Comparison of ENCODE assay signal across 23 cellular contexts in the genomic region with DNA sequence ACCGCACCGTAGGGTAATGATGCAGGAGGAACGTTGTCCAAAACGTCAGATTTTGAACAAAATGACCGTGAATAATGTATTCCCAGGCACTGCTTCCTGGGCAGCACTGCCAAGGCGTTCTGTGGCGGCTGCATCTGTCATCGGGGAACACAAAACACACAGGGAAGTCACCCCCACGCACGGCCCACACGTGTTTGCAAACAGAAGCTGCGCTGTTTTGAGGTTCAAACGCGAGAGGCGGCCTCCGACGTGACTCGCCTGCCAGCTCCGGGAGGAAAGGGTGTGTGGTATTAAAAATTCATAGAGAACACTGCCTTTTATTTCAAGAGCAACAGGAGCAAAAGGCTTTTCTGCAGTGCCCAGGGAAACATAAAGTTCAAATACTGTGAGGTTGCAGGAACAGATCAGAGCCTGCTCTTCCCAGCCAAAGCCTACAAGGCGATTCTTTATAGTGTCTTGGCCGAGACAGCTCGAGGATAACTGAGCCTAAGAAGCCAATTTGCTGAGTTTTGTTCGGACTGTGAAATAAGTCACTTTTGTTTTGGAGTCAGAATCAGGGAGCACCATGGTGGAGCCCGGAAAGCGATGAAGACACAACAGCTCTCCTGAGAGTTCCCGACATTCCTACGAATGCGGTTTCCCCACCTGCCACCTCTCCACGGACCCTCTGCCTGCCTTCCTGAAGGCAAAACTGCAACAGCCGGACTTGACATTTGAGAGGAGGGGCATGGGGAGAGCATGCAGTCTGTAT.
"Had no signal": no experiment of that assay in that cellular context is flagged by ENCODE, and none has a peak within 500 bp of the region (broad histone marks: within the 10 kb centered on the region; RNA-seq: fewer than 3 reads in every experiment).

No MANE protein-coding gene starts in this region.

- H2AFZ ChIP-seq: hepatocyte, parathyroid adenoma had no signal

- H3K4me2 ChIP-seq: hepatocyte had no signal

- H3K27me3 Mint-ChIP-seq: activated CD4-positive, alpha-beta memory T cell treated with anti-CD3 and anti-CD28 coated beads for 36 hours; activated CD8-positive, alpha-beta memory T cell treated with anti-CD3 and anti-CD28 coated beads, Interleukin-2, amount 10 ng/mL, durations not matched to agents 7 days and 5 days; activated naive CD8-positive, alpha-beta T cell treated with anti-CD3 and anti-CD28 coated beads for 36 hours; memory B cell; naive B cell; stimulated activated naive B cell treated with anti-CD40 and anti-IgM and Interleukin-4, amounts not matched to agents 10 μg/mL and 1 μg/mL and 100 μg/mL, for 72 hours had no signal

- DNase-seq: activated CD4-positive, alpha-beta memory T cell treated with anti-CD3 and anti-CD28 coated beads for 36 hours; activated CD4-positive, alpha-beta T cell treated with anti-CD3 and anti-CD28 coated beads for 4 hours; activated CD8-positive, alpha-beta memory T cell treated with anti-CD3 and anti-CD28 coated beads, Interleukin-2, amount 10 ng/mL, durations not matched to agents 7 days and 5 days; activated naive CD8-positive, alpha-beta T cell treated with anti-CD3 and anti-CD28 coated beads for 36 hours; amniotic stem cell; body of pancreas; dorsolateral prefrontal cortex; foreskin fibroblast; mucosa of descending colon; naive B cell; spleen; stimulated activated CD4-positive, alpha-beta T cell treated with anti-CD3 and anti-CD28 coated beads, Interleukin-4, amount 100 ng/mL, for 4 hours; stimulated activated naive B cell treated with anti-CD40 and anti-IgM and Interleukin-4, amounts not matched to agents 10 μg/mL and 1 μg/mL and 100 μg/mL, for 72 hours; uterus had no signal

- H3K9me3 Mint-ChIP-seq: memory B cell, WTC11 had no signal

- ATAC-seq: activated CD8-positive, alpha-beta memory T cell treated with anti-CD3 and anti-CD28 coated beads, Interleukin-2, amount 10 ng/mL, durations not matched to agents 7 days and 5 days; body of pancreas; left lobe of liver; mucosa of descending colon; stimulated activated naive B cell treated with anti-CD40 and anti-IgM and Interleukin-4, amounts not matched to agents 10 μg/mL and 1 μg/mL and 100 μg/mL, for 72 hours; WTC11 had no signal

- H3K79me2 ChIP-seq: hepatocyte, parathyroid adenoma had no signal

- H3K4me3 Mint-ChIP-seq: activated CD4-positive, alpha-beta memory T cell treated with anti-CD3 and anti-CD28 coated beads for 36 hours; activated CD8-positive, alpha-beta memory T cell treated with anti-CD3 and anti-CD28 coated beads, Interleukin-2, amount 10 ng/mL, durations not matched to agents 7 days and 5 days; activated naive CD8-positive, alpha-beta T cell treated with anti-CD3 and anti-CD28 coated beads for 36 hours; memory B cell; naive B cell; stimulated activated naive B cell treated with anti-CD40 and anti-IgM and Interleukin-4, amounts not matched to agents 10 μg/mL and 1 μg/mL and 100 μg/mL, for 72 hours; T-helper 2 cell treated with Interferon-gamma antibody and Interleukin-4, amounts not matched to agents 5 μg/mL and 100 μg/mL, for 36 hours; WTC11 had no signal

- H3K36me3 ChIP-seq: spleen, uterus had no signal

- H3K9me3 ChIP-seq: body of pancreas, uterus had no signal

- H3K27me3 ChIP-seq: body of pancreas, hepatocyte, uterus had no signal

- H3K27ac Mint-ChIP-seq: activated CD4-positive, alpha-beta memory T cell treated with anti-CD3 and anti-CD28 coated beads for 36 hours; activated CD8-positive, alpha-beta memory T cell treated with anti-CD3 and anti-CD28 coated beads, Interleukin-2, amount 10 ng/mL, durations not matched to agents 7 days and 5 days; activated naive CD8-positive, alpha-beta T cell treated with anti-CD3 and anti-CD28 coated beads for 36 hours; memory B cell; naive B cell; stimulated activated naive B cell treated with anti-CD40 and anti-IgM and Interleukin-4, amounts not matched to agents 10 μg/mL and 1 μg/mL and 100 μg/mL, for 72 hours; T-helper 2 cell treated with Interferon-gamma antibody and Interleukin-4, amounts not matched to agents 5 μg/mL and 100 μg/mL, for 36 hours; WTC11 had no signal

- H3K4me1 ChIP-seq: body of pancreas, parathyroid adenoma, spleen, uterus had no signal

- H3K9ac ChIP-seq: parathyroid adenoma had no signal

- H3K4me1 Mint-ChIP-seq: activated CD8-positive, alpha-beta memory T cell treated with anti-CD3 and anti-CD28 coated beads, Interleukin-2, amount 10 ng/mL, durations not matched to agents 7 days and 5 days; activated naive CD8-positive, alpha-beta T cell treated with anti-CD3 and anti-CD28 coated beads for 36 hours; memory B cell; naive B cell; stimulated activated naive B cell treated with anti-CD40 and anti-IgM and Interleukin-4, amounts not matched to agents 10 μg/mL and 1 μg/mL and 100 μg/mL, for 72 hours; WTC11 had no signal

- H3K27ac ChIP-seq: body of pancreas, dorsolateral prefrontal cortex, hepatocyte, parathyroid adenoma, spleen, uterus had no signal

- H3K4me3 ChIP-seq: body of pancreas, hepatocyte, mucosa of descending colon, spleen, uterus had no signal

- FAIRE-seq: colon, keratinocyte, TTC549 had no signal

- H3K36me3 Mint-ChIP-seq: activated CD4-positive, alpha-beta memory T cell treated with anti-CD3 and anti-CD28 coated beads for 36 hours; activated CD8-positive, alpha-beta memory T cell treated with anti-CD3 and anti-CD28 coated beads, Interleukin-2, amount 10 ng/mL, durations not matched to agents 7 days and 5 days; activated naive CD8-positive, alpha-beta T cell treated with anti-CD3 and anti-CD28 coated beads for 36 hours; memory B cell; naive B cell; stimulated activated naive B cell treated with anti-CD40 and anti-IgM and Interleukin-4, amounts not matched to agents 10 μg/mL and 1 μg/mL and 100 μg/mL, for 72 hours; WTC11 had no signal
